12 cellular contexts compared by ENCODE assay signal in the genomic region with DNA sequence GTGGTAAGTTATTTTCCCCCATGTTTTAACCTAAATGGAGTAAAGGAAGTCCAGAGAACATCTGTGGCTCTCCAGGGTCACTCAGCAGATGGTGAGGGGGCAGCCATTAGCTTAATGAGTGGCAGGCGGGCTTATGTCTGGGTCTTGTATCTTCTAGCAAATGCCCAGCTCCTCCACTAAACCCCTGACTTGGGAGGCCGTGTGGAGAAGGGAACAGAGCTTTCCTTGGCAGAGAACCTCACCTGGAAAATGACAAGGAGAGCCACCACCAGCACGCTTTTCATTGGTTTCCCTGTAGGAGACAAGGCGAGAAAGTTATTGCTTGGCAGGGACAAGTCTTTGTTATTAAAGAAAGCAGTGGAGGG. TPM values are rescaled to one million over a fixed set of nuclear protein-coding genes. Genes with fewer than 3 reads are reported as not detected.
DNase-seq lines count a peak whose midpoint lies in the region; ATAC-seq, FAIRE-seq and TF ChIP-seq lines count a peak whose summit lies in the region.
"Had no signal": no experiment of that assay in that cellular context is flagged by ENCODE, and none has a peak within 500 bp of the region (broad histone marks: within the 10 kb centered on the region; RNA-seq: fewer than 3 reads in every experiment).

No MANE protein-coding gene starts in this region.

- H2BK120ac ChIP-seq in H1 (replicated peaks; ENCODE audit: low read depth, low read length), result no peak overlapping the region

- ATAC-seq in CD8-positive, alpha-beta T cell, result no peak
- ATAC-seq in HG03095 (IDR thresholded peaks at IDR 0.05; ENCODE audit: unreplicated experiment) (no peak), GM18870 (IDR thresholded peaks at IDR 0.05; ENCODE audit: unreplicated experiment) (no peak), HG03139 (IDR thresholded peaks at IDR 0.05; ENCODE audit: unreplicated experiment) (no peak)

- H3K4ac ChIP-seq in H1 (replicated peaks; ENCODE audit: insufficient read length, low read depth, low read length), result no peak overlapping the region

- no peaks in the 10 kb centered on the region for H3K27me3 ChIP-seq in CD8-positive, alpha-beta T cell (ENCODE audit: insufficient read depth, low read length)
- H3K27me3 ChIP-seq in H1 (replicated peaks in 1 of 4; ENCODE audit: control insufficient read depth in 3 of 4, extremely low read depth in 1 of 4, insufficient read depth in 3 of 4, low read length in 3 of 4) (no peaks in the 10 kb centered on the region; a peak in 1 of 7 replicates), sigmoid colon (no peaks in the 10 kb centered on the region)
- H3K27me3 ChIP-seq: right lobe of liver had no signal

- peaks cover 95% of the 10 kb centered on the region for H3K36me3 Mint-ChIP-seq in CD8-positive, alpha-beta T cell

- H3K23me2 ChIP-seq in H1 (ENCODE audit: low read depth, low read length), result no peaks in the 10 kb centered on the region

- H3K4me1 Mint-ChIP-seq in CD8-positive, alpha-beta T cell (ENCODE audit: low read depth), result peaks cover 95% of the 10 kb centered on the region

- H3K27ac Mint-ChIP-seq in CD8-positive, alpha-beta T cell, result peak overlapping the region; percentile 94

- H3K79me2 ChIP-seq in H1 (ENCODE audit: control insufficient read depth in 1 of 2, insufficient read depth in 2 of 2, low read length in 2 of 2), result no peaks in the 10 kb centered on the region

- no peaks in the 10 kb centered on the region for H3K9me3 ChIP-seq in CD8-positive, alpha-beta T cell (ENCODE audit: low read length)
- no peaks in the 10 kb centered on the region for H3K9me3 ChIP-seq in KOPT-K1 (ENCODE audit: insufficient read depth, low read length, poor library complexity, severe bottlenecking)
- no peaks in the 10 kb centered on the region for H3K9me3 ChIP-seq in H1 (ENCODE audit: insufficient read depth in 2 of 2, low read depth in 1 of 2, low read length in 1 of 2)
- no peaks in the 10 kb centered on the region for H3K9me3 ChIP-seq in sigmoid colon
- H3K9me3 ChIP-seq: right lobe of liver had no signal

- intact Hi-C loops in CD8-positive, alpha-beta T cell (cut with DNase I, micrococcal nuclease), result loop anchor here in 1 of 2 experiments (10.0 kb wide), 1 partner anchor 166 kb away; no protein-coding TSS in a partner anchor
- intact Hi-C loops in sigmoid colon (cut with DNase I), result no loop called here

- H4K20me1 ChIP-seq in H1 (replicated peaks in 1 of 2; ENCODE audit: control insufficient read depth in 1 of 2, insufficient read depth in 2 of 2, low read length in 2 of 2), result no peaks in the 10 kb centered on the region

- H3K4me1 ChIP-seq in CD8-positive, alpha-beta T cell (ENCODE audit: insufficient read depth, low read length), result peaks cover 69% of the 10 kb centered on the region
- H3K4me1 ChIP-seq in H1 (replicated peaks in 1 of 4; ENCODE audit: control insufficient read depth in 3 of 4, insufficient read depth in 4 of 4, low read length in 3 of 4) (peaks cover 0 to 5% (median 2%) of the 10 kb centered on the region in 4 experiments; a peak in 3 of 7 replicates), sigmoid colon (peaks cover 0 to 53% (median 45%) of the 10 kb centered on the region in 4 donors)

- no peaks in the 10 kb centered on the region for H3K79me1 ChIP-seq in H1 (ENCODE audit: low read depth, low read length)

- no peak overlapping the region for H3K23ac ChIP-seq in H1 (ENCODE audit: insufficient read length)

- no peak for DNase-seq in CD8-positive, alpha-beta T cell
- DNase-seq in H1 (ENCODE audit: low read depth in 1 of 2, low spot score in 2 of 2), result no peak
- no peak for DNase-seq in sigmoid colon
- DNase-seq: NCI-H226 had no signal

- no peak overlapping the region for H4K5ac ChIP-seq in H1 (ENCODE audit: insufficient read length, low read depth, low read length)

- no peak overlapping the region for H4K91ac ChIP-seq in H1 (replicated peaks; ENCODE audit: insufficient read length, low read length)

- H2AK5ac ChIP-seq in H1 (ENCODE audit: low read depth, low read length), result no peak overlapping the region

- H2BK15ac ChIP-seq in H1 (ENCODE audit: low read length), result peak overlapping the region; percentile 83; the same call in 1 of the 2 replicates

- no peak overlapping the region for H3K18ac ChIP-seq in H1 (ENCODE audit: extremely low read depth, low read length)

- H3K27ac ChIP-seq in CD8-positive, alpha-beta T cell (ENCODE audit: low read depth, low read length), result peak overlapping the region; percentile 96
- peak overlapping the region; percentile 80 for H3K27ac ChIP-seq in KOPT-K1 (ENCODE audit: low read depth, low read length, poor library complexity, severe bottlenecking)
- no peak overlapping the region for H3K27ac ChIP-seq in H1 (ENCODE audit: low read depth, low read length)
- peak overlapping the region; percentile 20 to 71 (median 62) for H3K27ac ChIP-seq in sigmoid colon
- H3K27ac ChIP-seq: KMS-11, right lobe of liver had no signal

- CTCF ChIA-PET in CD8-positive, alpha-beta T cell (lab: Charles Lee), result interaction anchor here (0.7 to 26.4 kb wide), 14 partner anchors 8 to 204 kb away, joined by 3 to 638 read pairs (median 20); partner anchors contain the start of gene IGFBP4
- CTCF ChIA-PET in H1 (lab: Charles Lee; ENCODE audit: partially characterized antibody), result interaction anchor here (0.7 to 6.7 kb wide), 16 partner anchors 8 to 256 kb away, joined by 3 to 100 read pairs (median 8); partner anchors contain the start of gene IGFBP4

- H3K9ac ChIP-seq in H1 (replicated peaks in 1 of 4; ENCODE audit: extremely low read depth in 1 of 4, low read depth in 3 of 4, low read length in 3 of 4), result no peak overlapping the region
- H3K9ac ChIP-seq: KMS-11 had no signal

- H3K27me3 Mint-ChIP-seq in CD8-positive, alpha-beta T cell (ENCODE audit: low read depth), result no peaks in the 10 kb centered on the region

- TF ChIP-seq CTCF in CD8-positive, alpha-beta T cell (IDR thresholded peaks at IDR 0.05), result no peak
- TF ChIP-seq CTCF in H1 (IDR thresholded peaks at IDR 0.05; ENCODE audit: control extremely low read depth in 1 of 3, insufficient read depth in 1 of 3, low read depth in 1 of 3, low read length in 3 of 3) (no peak), sigmoid colon (IDR thresholded peaks at IDR 0.05) (no peak)

- peak overlapping the region; percentile 71 for H3K4me3 ChIP-seq in CD8-positive, alpha-beta T cell (ENCODE audit: low read depth, low read length)
- H3K4me3 ChIP-seq in H1 (ENCODE audit: extremely low read depth in 1 of 4, insufficient read depth in 2 of 4, low read depth in 3 of 4, low read length in 4 of 4) (no peak overlapping the region), sigmoid colon (no peak overlapping the region)
- H3K4me3 ChIP-seq: lung, right lobe of liver had no signal

- H3K9me3 Mint-ChIP-seq in CD8-positive, alpha-beta T cell, result no peaks in the 10 kb centered on the region

- no peak overlapping the region for H2BK12ac ChIP-seq in H1 (ENCODE audit: low read depth, low read length)

- POLR2A ChIA-PET in CD8-positive, alpha-beta T cell (lab: Charles Lee), result interaction anchor here (0.7 to 23.6 kb wide), 4 partner anchors 22 to 1131 kb away, joined by 3 to 755 read pairs (median 488); no protein-coding TSS in a partner anchor
- POLR2A ChIA-PET in H1 (lab: Charles Lee; ENCODE audit: partially characterized antibody), result interaction anchor here (0.6 to 0.9 kb wide), 4 partner anchors 163 to 1130 kb away, joined by 3 to 4 read pairs (median 3); partner anchors contain the start of genes CASC3 and EIF1

- no peak overlapping the region for H3K14ac ChIP-seq in H1 (ENCODE audit: insufficient read length)

- no peak overlapping the region for H2BK5ac ChIP-seq in H1 (ENCODE audit: low read depth, low read length)

- no peak for TF ChIP-seq EP300 in H1 (IDR thresholded peaks at IDR 0.05; ENCODE audit: borderline replicate concordance in 1 of 2, low read depth in 2 of 2, low read length in 2 of 2)
- no peak for TF ChIP-seq EP300 in sigmoid colon (IDR thresholded peaks at IDR 0.05)

- FAIRE-seq in H1 (lab: Jason Lieb, UNC), result no peak

- no peak overlapping the region for H3K4me2 ChIP-seq in H1 (ENCODE audit: insufficient read depth in 1 of 2, low read depth in 2 of 2, low read length in 2 of 2)
- H3K4me2 ChIP-seq: KMS-11 had no signal

- H3K56ac ChIP-seq in H1 (replicated peaks; ENCODE audit: insufficient read length, low read depth, low read length), result no peak overlapping the region

- no peak overlapping the region for H2BK20ac ChIP-seq in H1 (ENCODE audit: low read length)

- TF ChIP-seq POLR2A in H1 (IDR thresholded peaks at IDR 0.05; ENCODE audit: control extremely low read depth in 1 of 2, low read depth in 2 of 2, low read length in 2 of 2), result no peak
- no peak for TF ChIP-seq POLR2A in sigmoid colon (IDR thresholded peaks at IDR 0.05)

- peak overlapping the region; percentile 86 for H3K4me3 Mint-ChIP-seq in CD8-positive, alpha-beta T cell

- no peak overlapping the region for H4K8ac ChIP-seq in H1 (ENCODE audit: extremely low read depth, insufficient read depth, low read length)

- WGBS in H1 (ENCODE audit: extremely low coverage in 1 of 2, insufficient coverage in 1 of 2, insufficient read length in 1 of 2, insufficient replicate concordance in 2 of 2, low coverage in 1 of 2, low lambda C conversion rate in 2 of 2, missing lambda C conversion rate in 1 of 2), 2 experiments, result 77% methylated on average over 4 of the region's 4 CpGs; no CpG with 5 or more reads in 1 of the 2 experiments
- 87 to 92% methylated on average over 4 of the region's 4 CpGs for WGBS in sigmoid colon, 2 donors

- H2AFZ ChIP-seq in H1 (ENCODE audit: low read length), result no peak overlapping the region

- H3K36me3 ChIP-seq in CD8-positive, alpha-beta T cell (ENCODE audit: insufficient read depth, low read length), result peaks cover 95% of the 10 kb centered on the region
- no peaks in the 10 kb centered on the region for H3K36me3 ChIP-seq in KOPT-K1 (ENCODE audit: insufficient read depth, low read length)
- no peaks in the 10 kb centered on the region for H3K36me3 ChIP-seq in H1 (ENCODE audit: control insufficient read depth in 2 of 4, insufficient read depth in 4 of 4, low read length in 3 of 4)
- H3K36me3 ChIP-seq in sigmoid colon, result no peaks in the 10 kb centered on the region
- H3K36me3 ChIP-seq: right lobe of liver had no signal

- TF ChIP-seq RAD21 in H1 (IDR thresholded peaks at IDR 0.05 in 1 of 2, conservative IDR thresholded peaks at IDR 0.05 in 1 of 2; ENCODE audit: low read depth in 2 of 2, low read length in 2 of 2), result no peak

RNA-seq across cellular contexts. Expression of gene CCR7, which starts 6.6 kb away (rescaled TPM):
- total RNA-seq in CD8-positive, alpha-beta T cell, result 100 to 1,000 TPM; 196 to 199 TPM
- 0.17 TPM in 1 of 2 replicates, not detected in the other for total RNA-seq in H1 (2021; fragmentation: NEBNext Ultra II Directional; extraction: Animal tissue kit (Norgen Biotek cat#: 25700))
- 0.12 and 0.28 TPM in 2 replicates for polyA plus RNA-seq in H1 (2011; rRNA removed)
- 0.16 TPM for polyA plus RNA-seq in H1 (2011; cell fraction: cytosol; rRNA removed)
- polyA plus RNA-seq in H1 (2011; cell fraction: nucleus; rRNA removed), result 0.27 TPM
- 0.11 to 0.33 TPM in 2 of 4 replicates, not detected in the others for polyA plus RNA-seq in H1 (2012, experiment 1 of 2)
- polyA plus RNA-seq in H1 (2012, experiment 2 of 2), result 0.14 TPM
- 0.30 TPM for polyA plus RNA-seq in H1 (2013, experiment 1 of 2)
- 0.24 TPM for polyA plus RNA-seq in H1 (2013, experiment 2 of 2)
- not detected in 2 replicates for polyA minus RNA-seq in H1 (2011; rRNA and poly(A)+ RNA removed)
- polyA minus RNA-seq in H1 (2011; cell fraction: cytosol; rRNA and poly(A)+ RNA removed), result not detected
- not detected for polyA minus RNA-seq in H1 (2011; cell fraction: nucleus; rRNA and poly(A)+ RNA removed)
- total RNA-seq in sigmoid colon, result not detected
- 10 to 100 TPM in 1 of 3 donors, not detected in 2; 73.5 TPM for polyA plus RNA-seq in sigmoid colon
- total RNA-seq: cerebellum had no signal

RNA-seq across cellular contexts. Expression of gene TNS4, which starts 57.2 kb away (rescaled TPM):
- 1 to 10 TPM; 1.9 to 2.9 TPM for total RNA-seq in CD8-positive, alpha-beta T cell
- total RNA-seq in H1 (2021; fragmentation: NEBNext Ultra II Directional; extraction: Animal tissue kit (Norgen Biotek cat#: 25700)), result 0.20 and 0.80 TPM in 2 replicates
- polyA plus RNA-seq in H1 (2011; rRNA removed), result 0.21 and 0.39 TPM in 2 replicates
- 0.49 TPM for polyA plus RNA-seq in H1 (2011; cell fraction: cytosol; rRNA removed)
- polyA plus RNA-seq in H1 (2011; cell fraction: nucleus; rRNA removed), result 0.54 TPM
- polyA plus RNA-seq in H1 (2012, experiment 1 of 2), result 0.21 to 0.76 TPM (median 0.30 TPM) in 4 replicates
- polyA plus RNA-seq in H1 (2012, experiment 2 of 2), result 0.10 TPM
- polyA plus RNA-seq in H1 (2013, experiment 1 of 2), result 0.39 TPM
- 0.63 TPM for polyA plus RNA-seq in H1 (2013, experiment 2 of 2)
- 0.60 and 0.66 TPM in 2 replicates for polyA minus RNA-seq in H1 (2011; rRNA and poly(A)+ RNA removed)
- not detected for polyA minus RNA-seq in H1 (2011; cell fraction: cytosol; rRNA and poly(A)+ RNA removed)
- polyA minus RNA-seq in H1 (2011; cell fraction: nucleus; rRNA and poly(A)+ RNA removed), result 0.90 TPM
- not detected for total RNA-seq in sigmoid colon
- polyA plus RNA-seq in sigmoid colon, result 1 to 10 TPM; 1.2 to 6.9 (median 1.8) TPM
- total RNA-seq: cerebellum, right lobe of liver had no signal

Comparison
In these comparisons a context has a peak if more than half of its experiments do, and no peak if none do; other contexts are left out.
1. RNA of gene CCR7, which starts 6.6 kb away (total RNA-seq): 196 to 199 TPM in CD8-positive, alpha-beta T cell; 0.17 TPM in H1 and not detected in sigmoid colon; every median in the first group is over 100 times any median in the second.